ENCODE assay signal across 1 cellular context in genomic region chr12:4486049-4486699, GRCh38.
TF ChIP-seq lines count a peak whose summit lies in the region.

No MANE protein-coding gene starts in this region.

TF ChIP-seq in HepG2, 621 proteins besides CTCF, POLR2A, EP300 and RAD21 (continues in another document):
- no peak for TF ChIP-seq ZNF687 (CRISPR knock-in tag; IDR thresholded peaks at IDR 0.05)
- TF ChIP-seq ZNF609 (CRISPR knock-in tag; IDR thresholded peaks at IDR 0.05; ENCODE audit: borderline replicate concordance) = peak; percentile 85
- TF ChIP-seq MTERF4 (CRISPR knock-in tag; IDR thresholded peaks at IDR 0.05) = no peak
- TF ChIP-seq SCMH1 (CRISPR knock-in tag; IDR thresholded peaks at IDR 0.05; ENCODE audit: borderline replicate concordance) = no peak
- peak; percentile 67; the same call in 1 of the 2 replicates for TF ChIP-seq MBD4 (IDR thresholded peaks at IDR 0.05; ENCODE audit: borderline replicate concordance, low read length)
- TF ChIP-seq ZMYM4 (CRISPR knock-in tag; IDR thresholded peaks at IDR 0.05) = peak; percentile 16; the same call in 1 of the 2 replicates
- 0 out of 2 replicates have a peak, but pooled peaks have one; percentile 38 for TF ChIP-seq PPARG (CRISPR knock-in tag; conservative IDR thresholded peaks at IDR 0.05)
- peak; percentile 71 for TF ChIP-seq RXRB (CRISPR knock-in tag; IDR thresholded peaks at IDR 0.05; ENCODE audit: borderline replicate concordance)
- no peak for TF ChIP-seq ARNTL (CRISPR knock-in tag; IDR thresholded peaks at IDR 0.05)
- TF ChIP-seq KLF16 (CRISPR knock-in tag; IDR thresholded peaks at IDR 0.05) = peak in 1 of 2 experiments; percentile 58; a peak in 1 of 4 replicates
- peak; percentile 92 for TF ChIP-seq ARID3A (IDR thresholded peaks at IDR 0.05; ENCODE audit: low read depth, low read length)
- peak; percentile 70; the same call in 1 of the 2 replicates for TF ChIP-seq ISL2 (CRISPR knock-in tag; IDR thresholded peaks at IDR 0.05)
- TF ChIP-seq, protein P1, sequence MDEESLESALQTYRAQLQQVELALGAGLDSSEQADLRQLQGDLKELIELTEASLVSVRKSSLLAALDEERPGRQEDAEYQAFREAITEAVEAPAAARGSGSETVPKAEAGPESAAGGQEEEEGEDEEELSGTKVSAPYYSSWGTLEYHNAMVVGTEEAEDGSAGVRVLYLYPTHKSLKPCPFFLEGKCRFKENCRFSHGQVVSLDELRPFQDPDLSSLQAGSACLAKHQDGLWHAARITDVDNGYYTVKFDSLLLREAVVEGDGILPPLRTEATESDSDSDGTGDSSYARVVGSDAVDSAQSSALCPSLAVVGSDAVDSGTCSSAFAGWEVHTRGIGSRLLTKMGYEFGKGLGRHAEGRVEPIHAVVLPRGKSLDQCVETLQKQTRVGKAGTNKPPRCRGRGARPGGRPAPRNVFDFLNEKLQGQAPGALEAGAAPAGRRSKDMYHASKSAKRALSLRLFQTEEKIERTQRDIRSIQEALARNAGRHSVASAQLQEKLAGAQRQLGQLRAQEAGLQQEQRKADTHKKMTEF (CRISPR knock-in tag; IDR thresholded peaks at IDR 0.05) = peak; percentile 45; the same call in 1 of the 2 replicates
- peak; percentile 87 for TF ChIP-seq FOXJ3 (CRISPR knock-in tag; IDR thresholded peaks at IDR 0.05; ENCODE audit: borderline replicate concordance)
- TF ChIP-seq NCOA2 (CRISPR knock-in tag; IDR thresholded peaks at IDR 0.05) = peak; percentile 95
- no peak for TF ChIP-seq ZNF557 (CRISPR knock-in tag; IDR thresholded peaks at IDR 0.05)
- TF ChIP-seq, protein P2, sequence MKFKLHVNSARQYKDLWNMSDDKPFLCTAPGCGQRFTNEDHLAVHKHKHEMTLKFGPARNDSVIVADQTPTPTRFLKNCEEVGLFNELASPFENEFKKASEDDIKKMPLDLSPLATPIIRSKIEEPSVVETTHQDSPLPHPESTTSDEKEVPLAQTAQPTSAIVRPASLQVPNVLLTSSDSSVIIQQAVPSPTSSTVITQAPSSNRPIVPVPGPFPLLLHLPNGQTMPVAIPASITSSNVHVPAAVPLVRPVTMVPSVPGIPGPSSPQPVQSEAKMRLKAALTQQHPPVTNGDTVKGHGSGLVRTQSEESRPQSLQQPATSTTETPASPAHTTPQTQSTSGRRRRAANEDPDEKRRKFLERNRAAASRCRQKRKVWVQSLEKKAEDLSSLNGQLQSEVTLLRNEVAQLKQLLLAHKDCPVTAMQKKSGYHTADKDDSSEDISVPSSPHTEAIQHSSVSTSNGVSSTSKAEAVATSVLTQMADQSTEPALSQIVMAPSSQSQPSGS (CRISPR knock-in tag; IDR thresholded peaks at IDR 0.05) = no peak
- TF ChIP-seq, protein P3, sequence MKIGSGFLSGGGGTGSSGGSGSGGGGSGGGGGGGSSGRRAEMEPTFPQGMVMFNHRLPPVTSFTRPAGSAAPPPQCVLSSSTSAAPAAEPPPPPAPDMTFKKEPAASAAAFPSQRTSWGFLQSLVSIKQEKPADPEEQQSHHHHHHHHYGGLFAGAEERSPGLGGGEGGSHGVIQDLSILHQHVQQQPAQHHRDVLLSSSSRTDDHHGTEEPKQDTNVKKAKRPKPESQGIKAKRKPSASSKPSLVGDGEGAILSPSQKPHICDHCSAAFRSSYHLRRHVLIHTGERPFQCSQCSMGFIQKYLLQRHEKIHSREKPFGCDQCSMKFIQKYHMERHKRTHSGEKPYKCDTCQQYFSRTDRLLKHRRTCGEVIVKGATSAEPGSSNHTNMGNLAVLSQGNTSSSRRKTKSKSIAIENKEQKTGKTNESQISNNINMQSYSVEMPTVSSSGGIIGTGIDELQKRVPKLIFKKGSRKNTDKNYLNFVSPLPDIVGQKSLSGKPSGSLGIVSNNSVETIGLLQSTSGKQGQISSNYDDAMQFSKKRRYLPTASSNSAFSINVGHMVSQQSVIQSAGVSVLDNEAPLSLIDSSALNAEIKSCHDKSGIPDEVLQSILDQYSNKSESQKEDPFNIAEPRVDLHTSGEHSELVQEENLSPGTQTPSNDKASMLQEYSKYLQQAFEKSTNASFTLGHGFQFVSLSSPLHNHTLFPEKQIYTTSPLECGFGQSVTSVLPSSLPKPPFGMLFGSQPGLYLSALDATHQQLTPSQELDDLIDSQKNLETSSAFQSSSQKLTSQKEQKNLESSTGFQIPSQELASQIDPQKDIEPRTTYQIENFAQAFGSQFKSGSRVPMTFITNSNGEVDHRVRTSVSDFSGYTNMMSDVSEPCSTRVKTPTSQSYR (CRISPR knock-in tag; IDR thresholded peaks at IDR 0.05; ENCODE audit: borderline replicate concordance) = 0 out of 2 replicates have a peak, but pooled peaks have one; percentile 12
- TF ChIP-seq CREM (IDR thresholded peaks at IDR 0.05) = peak; percentile 78
- TF ChIP-seq CREM (CRISPR knock-in tag; IDR thresholded peaks at IDR 0.05) = no peak
- TF ChIP-seq SIX4 (CRISPR knock-in tag; IDR thresholded peaks at IDR 0.05) = 0 out of 2 replicates have a peak, but pooled peaks have one; percentile 29
- TF ChIP-seq FOXA1 (IDR thresholded peaks at IDR 0.05) = peak; percentile 96
- TF ChIP-seq FOXA1 (CRISPR knock-in tag; IDR thresholded peaks at IDR 0.05) = peak; percentile 92
- peak; percentile 83 for TF ChIP-seq PAXIP1 (CRISPR knock-in tag; conservative IDR thresholded peaks at IDR 0.05)
- TF ChIP-seq SIX1 (CRISPR knock-in tag; IDR thresholded peaks at IDR 0.05; ENCODE audit: borderline replicate concordance) = peak; percentile 71; the same call in 1 of the 2 replicates
- TF ChIP-seq, protein P4, sequence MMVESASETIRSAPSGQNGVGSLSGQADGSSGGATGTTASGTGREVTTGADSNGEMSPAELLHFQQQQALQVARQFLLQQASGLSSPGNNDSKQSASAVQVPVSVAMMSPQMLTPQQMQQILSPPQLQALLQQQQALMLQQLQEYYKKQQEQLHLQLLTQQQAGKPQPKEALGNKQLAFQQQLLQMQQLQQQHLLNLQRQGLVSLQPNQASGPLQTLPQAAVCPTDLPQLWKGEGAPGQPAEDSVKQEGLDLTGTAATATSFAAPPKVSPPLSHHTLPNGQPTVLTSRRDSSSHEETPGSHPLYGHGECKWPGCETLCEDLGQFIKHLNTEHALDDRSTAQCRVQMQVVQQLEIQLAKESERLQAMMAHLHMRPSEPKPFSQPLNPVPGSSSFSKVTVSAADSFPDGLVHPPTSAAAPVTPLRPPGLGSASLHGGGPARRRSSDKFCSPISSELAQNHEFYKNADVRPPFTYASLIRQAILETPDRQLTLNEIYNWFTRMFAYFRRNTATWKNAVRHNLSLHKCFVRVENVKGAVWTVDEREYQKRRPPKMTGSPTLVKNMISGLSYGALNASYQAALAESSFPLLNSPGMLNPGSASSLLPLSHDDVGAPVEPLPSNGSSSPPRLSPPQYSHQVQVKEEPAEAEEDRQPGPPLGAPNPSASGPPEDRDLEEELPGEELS (CRISPR knock-in tag; IDR thresholded peaks at IDR 0.05) = peak; percentile 88
- TF ChIP-seq TCF7L2 (IDR thresholded peaks at IDR 0.05; ENCODE audit: low read depth, low read length) = peak; percentile 93
- TF ChIP-seq NR2F1 (CRISPR knock-in tag; IDR thresholded peaks at IDR 0.05) = peak in 1 of 2 experiments; percentile 68; a peak in 2 of 4 replicates
- TF ChIP-seq NFKBIZ (CRISPR knock-in tag; IDR thresholded peaks at IDR 0.05) = 0 out of 2 replicates have a peak, but pooled peaks have one; percentile 63
- TF ChIP-seq FOXO1 (CRISPR knock-in tag; IDR thresholded peaks at IDR 0.05) = peak; percentile 88
- TF ChIP-seq SMAD9 (CRISPR knock-in tag; IDR thresholded peaks at IDR 0.05) = no peak
- TF ChIP-seq ZNF468 (CRISPR knock-in tag; IDR thresholded peaks at IDR 0.05) = no peak
- TF ChIP-seq FOXK1 (CRISPR knock-in tag; IDR thresholded peaks at IDR 0.05; ENCODE audit: borderline replicate concordance, low read depth) = peak; percentile 89
